Comparison of ENCODE assay signal across 21 cellular contexts in genomic region chr3:101509276-101509675, GRCh38. TPM values are rescaled to one million over a fixed set of nuclear protein-coding genes. Genes with fewer than 3 reads are reported as not detected.
DNase-seq lines count a peak whose midpoint lies in the region; ATAC-seq and TF ChIP-seq lines count a peak whose summit lies in the region.
"Had no signal": no experiment of that assay in that cellular context is flagged by ENCODE, and none has a peak within 500 bp of the region (broad histone marks: within the 10 kb centered on the region; RNA-seq: fewer than 3 reads in every experiment).

No MANE protein-coding gene starts in this region.

- H2BK120ac ChIP-seq in neuronal stem cell (ENCODE audit: low read depth, low read length): no peak overlapping the region

- H3K27ac ChIP-seq in neuronal stem cell (replicated peaks; ENCODE audit: low read length): no peak overlapping the region
- H3K27ac ChIP-seq: brain microvascular endothelial cell, neutrophil, stomach, transverse colon had no signal

- H2BK15ac ChIP-seq in neuronal stem cell (ENCODE audit: low read length): no peak overlapping the region

- H2BK12ac ChIP-seq in neuronal stem cell (ENCODE audit: low read length): no peak overlapping the region

- H3K4me1 ChIP-seq in neuronal stem cell (ENCODE audit: control insufficient read depth in 2 of 2, insufficient read depth in 1 of 2, low read depth in 1 of 2, low read length in 2 of 2): peaks cover 0 to 1% of the 10 kb centered on the region in 2 donors

- no peak overlapping the region for H2AFZ ChIP-seq in neuronal stem cell (ENCODE audit: low read length)

- H3K4me1 Mint-ChIP-seq in T-cell (peaks cover 65 to 86% (median 82%) of the 10 kb centered on the region in 3 donors), glutamatergic neuron (ENCODE audit: low read depth, unreplicated experiment) (peaks cover 10% of the 10 kb centered on the region)

- no peaks in the 10 kb centered on the region for H3K9me3 ChIP-seq in neuronal stem cell (replicated peaks in 1 of 2; ENCODE audit: control insufficient read depth in 2 of 2, insufficient read depth in 1 of 2, low read depth in 1 of 2, low read length in 2 of 2)
- H3K9me3 ChIP-seq: neutrophil, stomach, transverse colon had no signal

- H2BK5ac ChIP-seq in neuronal stem cell (ENCODE audit: low read length): no peak overlapping the region

- H3K27me3 Mint-ChIP-seq in T-cell: no peaks in the 10 kb centered on the region
- peaks cover 8% of the 10 kb centered on the region for H3K27me3 Mint-ChIP-seq in glutamatergic neuron (ENCODE audit: unreplicated experiment)
- H3K27me3 Mint-ChIP-seq: activated naive CD8-positive, alpha-beta T cell treated with anti-CD3 and anti-CD28 coated beads for 36 hours; dendritic cell treated with granulocyte-macrophage colony-stimulating factor and Interleukin-4, amounts not matched to agents 40 ng/mL and 50 ng/mL, for 4 days had no signal

- H3K4me3 ChIP-seq in AG10803 (ENCODE audit: low read length) (no peak overlapping the region), neuronal stem cell (ENCODE audit: low read length in 2 of 2) (no peak overlapping the region)
- H3K4me3 ChIP-seq: stomach, transverse colon had no signal

- peak overlapping the region; percentile 17 for H3K27ac Mint-ChIP-seq in T-cell
- H3K27ac Mint-ChIP-seq in glutamatergic neuron (ENCODE audit: unreplicated experiment): no peak overlapping the region
- H3K27ac Mint-ChIP-seq: activated naive CD8-positive, alpha-beta T cell treated with anti-CD3 and anti-CD28 coated beads for 36 hours; dendritic cell treated with granulocyte-macrophage colony-stimulating factor and Interleukin-4, amounts not matched to agents 40 ng/mL and 50 ng/mL, for 4 days had no signal

- CTCF ChIA-PET in T-cell (lab: Charles Lee): interaction anchor here (0.8 to 1.6 kb wide), 3 partner anchors 9 to 36 kb away, joined by 4 to 5 read pairs (median 5); no protein-coding TSS in a partner anchor

- H4K91ac ChIP-seq in neuronal stem cell (ENCODE audit: low read depth, low read length, poor library complexity): no peak overlapping the region

- no peak overlapping the region for H3K4me2 ChIP-seq in neuronal stem cell (ENCODE audit: insufficient read depth, low read length, poor library complexity, severe bottlenecking)

- TF ChIP-seq CTCF in AG10803 (conservative IDR thresholded peaks at IDR 0.05; ENCODE audit: low read length) (no peak), glutamatergic neuron (IDR thresholded peaks at IDR 0.05; ENCODE audit: partially characterized antibody, unreplicated experiment) (no peak)

- ATAC-seq in T-cell (replicated peaks in 1 of 4): no peak
- ATAC-seq in GM19467 (IDR thresholded peaks at IDR 0.05; ENCODE audit: unreplicated experiment): no peak
- ATAC-seq: activated CD4-positive, CD25-positive, alpha-beta regulatory T cell treated with anti-CD3 and anti-CD28 coated beads, Interleukin-2, amount 50 U/mL, for 24 hours had no signal

- no peak overlapping the region for H3K14ac ChIP-seq in neuronal stem cell (ENCODE audit: low read length)

- H3K18ac ChIP-seq in neuronal stem cell (ENCODE audit: low read length): no peak overlapping the region

- H3K36me3 Mint-ChIP-seq in T-cell: peaks cover 19% of the 10 kb centered on the region
- no peaks in the 10 kb centered on the region for H3K36me3 Mint-ChIP-seq in glutamatergic neuron (ENCODE audit: unreplicated experiment)

- peaks cover 0 to 12% of the 10 kb centered on the region in 2 donors for H3K36me3 ChIP-seq in neuronal stem cell (replicated peaks in 1 of 2; ENCODE audit: control insufficient read depth in 2 of 2, insufficient read depth in 2 of 2, low read length in 2 of 2)
- H3K36me3 ChIP-seq: brain microvascular endothelial cell, neutrophil, transverse colon had no signal

- no peak overlapping the region for H3K9ac ChIP-seq in neuronal stem cell (ENCODE audit: low read depth, low read length, poor library complexity)

- no peaks in the 10 kb centered on the region for H3K9me3 Mint-ChIP-seq in T-cell
- H3K9me3 Mint-ChIP-seq in glutamatergic neuron (ENCODE audit: unreplicated experiment): peaks cover 11% of the 10 kb centered on the region
- H3K9me3 Mint-ChIP-seq: dendritic cell treated with granulocyte-macrophage colony-stimulating factor and Interleukin-4, amounts not matched to agents 40 ng/mL and 50 ng/mL, for 4 days had no signal

- H3K79me1 ChIP-seq in neuronal stem cell (ENCODE audit: low read depth, low read length): no peaks in the 10 kb centered on the region

- no peak overlapping the region for H4K8ac ChIP-seq in neuronal stem cell (ENCODE audit: low read depth, low read length)

- WGBS in neuronal stem cell (ENCODE audit: extremely low coverage in 2 of 2, insufficient read length in 2 of 2, insufficient replicate concordance in 1 of 2), 2 donors: no CpG with 5 or more reads among the region's 3 CpGs

- no peaks in the 10 kb centered on the region for H3K27me3 ChIP-seq in neuronal stem cell (ENCODE audit: control insufficient read depth in 3 of 3, insufficient read depth in 3 of 3, low read depth in 1 of 3, low read length in 3 of 3)
- H3K27me3 ChIP-seq: brain microvascular endothelial cell, neutrophil, stomach, transverse colon had no signal

- POLR2A ChIA-PET in T-cell (lab: Charles Lee): interaction anchor here (0.5 to 2.7 kb wide), 3 partner anchors 9 to 65 kb away, joined by 3 to 11 read pairs (median 5); partner anchors contain the start of gene PCNP (in 1 of the 2)

- H2AK5ac ChIP-seq in neuronal stem cell (ENCODE audit: low read depth, low read length): no peak overlapping the region

- H3K23ac ChIP-seq in neuronal stem cell (ENCODE audit: low read depth, low read length, poor library complexity): no peak overlapping the region

- DNase-seq in AG10803 (ENCODE audit: low read depth) (peak; percentile 5), EL (peak; percentile 57), T-cell (no peak), glutamatergic neuron (no peak), hippocampal formation (lab: John Stamatoyannopoulos, UW) (no peak), anterior cingulate cortex (lab: John Stamatoyannopoulos, UW) (no peak), neuronal stem cell (ENCODE audit: low spot score) (no peak)
- DNase-seq: activated naive CD8-positive, alpha-beta T cell treated with anti-CD3 and anti-CD28 coated beads for 36 hours; brain microvascular endothelial cell; H7; Kasumi-1; NCI-H1092 treated with DMSO at 0.1 percent for 48 hours; NCI-H2081; RPMI8226; stimulated activated CD4-positive, alpha-beta T cell treated with anti-CD3 and anti-CD28 coated beads, Interleukin-4, amount 100 ng/mL, for 24 hours; stomach; transverse colon had no signal

- no peak overlapping the region for H3K4ac ChIP-seq in neuronal stem cell (ENCODE audit: low read length)

- H3K4me3 Mint-ChIP-seq in T-cell (peak overlapping the region in 1 of 3 donors; percentile 96), glutamatergic neuron (ENCODE audit: unreplicated experiment) (peak overlapping the region; percentile 49)
- H3K4me3 Mint-ChIP-seq: activated naive CD8-positive, alpha-beta T cell treated with anti-CD3 and anti-CD28 coated beads for 36 hours; dendritic cell treated with granulocyte-macrophage colony-stimulating factor and Interleukin-4, amounts not matched to agents 40 ng/mL and 50 ng/mL, for 4 days had no signal

RNA-seq across cellular contexts. Expression of gene SENP7, which starts 3.7 kb away (rescaled TPM):
- 10 to 100 TPM; 45.8 to 55.9 (median 48.6) TPM for total RNA-seq in T-cell
- total RNA-seq in glutamatergic neuron (ENCODE audit: unreplicated experiment): 112 TPM
- 15.9 TPM for polyA plus RNA-seq in neuronal stem cell (2013, experiment 1 of 2)
- 16.2 TPM for polyA plus RNA-seq in neuronal stem cell (2013, experiment 2 of 2)

RNA-seq across cellular contexts. Expression of gene TRMT10C, which starts 52.4 kb away (rescaled TPM):
- total RNA-seq in T-cell (10 to 100 TPM; 21.4 to 33.3 (median 22.2) TPM), glutamatergic neuron (ENCODE audit: unreplicated experiment) (23.5 TPM)
- 42.1 TPM for polyA plus RNA-seq in neuronal stem cell (2013, experiment 1 of 2)
- 42.5 TPM for polyA plus RNA-seq in neuronal stem cell (2013, experiment 2 of 2)

Comparison
In these comparisons a context has a peak if more than half of its experiments do, and no peak if none do; other contexts are left out.
1. DNase-seq: peak in AG10803 (single experiment) and EL (single experiment); none in T-cell (0 of 34), glutamatergic neuron (single experiment), hippocampal formation (0 of 2), anterior cingulate cortex (0 of 58) and neuronal stem cell (single experiment).